8 cellular contexts compared by ENCODE assay signal in the genomic region with DNA sequence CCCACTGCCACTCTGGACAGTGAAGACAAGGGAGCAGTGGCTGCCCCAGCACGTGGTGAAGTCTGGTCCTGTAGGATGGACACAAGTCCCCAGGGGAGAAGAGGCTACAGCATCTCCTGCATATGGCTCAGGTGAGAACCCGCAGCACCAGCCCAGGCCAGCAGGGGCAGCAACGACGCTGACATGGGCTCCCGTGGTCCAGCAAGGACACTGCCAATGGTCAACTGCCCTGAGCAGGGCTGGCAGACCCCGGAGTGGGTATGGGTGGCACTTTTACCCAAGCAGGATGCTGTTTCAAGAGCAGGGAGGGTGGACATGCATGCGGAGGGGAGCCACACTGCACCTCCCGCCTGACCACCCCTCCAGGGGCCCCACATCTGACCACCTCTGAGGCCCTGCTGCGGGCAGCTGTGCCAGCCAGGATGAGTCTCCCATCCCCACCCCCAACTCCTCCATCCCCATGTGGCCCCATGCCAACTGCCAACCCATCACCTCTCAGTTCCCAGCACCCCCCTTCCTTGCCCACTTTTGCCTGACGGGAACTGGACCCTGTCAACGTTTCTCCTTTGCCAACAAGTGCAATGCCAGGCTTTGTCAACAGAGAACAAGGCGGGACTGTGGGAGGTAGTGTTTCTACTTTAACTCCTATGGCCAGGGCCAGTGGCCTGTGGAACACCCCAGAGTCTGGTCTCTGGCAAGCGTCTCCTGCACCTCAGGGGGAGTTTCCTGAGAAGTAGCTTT. TPM values are rescaled to one million over a fixed set of nuclear protein-coding genes. Genes with fewer than 3 reads are reported as not detected.
DNase-seq lines count a peak whose midpoint lies in the region; ATAC-seq and TF ChIP-seq lines count a peak whose summit lies in the region.

No MANE protein-coding gene starts in this region.

- 55% methylated on average over 13 of the region's 13 CpGs for WGBS in prostate gland

- ATAC-seq in stimulated activated naive CD8-positive, alpha-beta T cell treated with anti-CD3 and anti-CD28 coated beads, Interleukin-15, Interleukin-2, amounts not matched to agents 100 U/mL and 50 U/mL, for 24 hours = no peak
- ATAC-seq in GM19035 (IDR thresholded peaks at IDR 0.05; ENCODE audit: unreplicated experiment) = no peak

- peaks cover 2% of the 10 kb centered on the region for H3K27me3 Mint-ChIP-seq in HFFc6 (ENCODE audit: insufficient read depth)
- H3K27me3 Mint-ChIP-seq in activated naive CD4-positive, alpha-beta T cell treated with anti-CD3 and anti-CD28 coated beads for 36 hours (ENCODE audit: low read depth) = no peaks in the 10 kb centered on the region

- H3K27ac Mint-ChIP-seq in HFFc6 = no peak overlapping the region
- H3K27ac Mint-ChIP-seq in activated naive CD4-positive, alpha-beta T cell treated with anti-CD3 and anti-CD28 coated beads for 36 hours = no peak overlapping the region

- CTCF ChIA-PET in activated naive CD4-positive, alpha-beta T cell treated with anti-CD3 and anti-CD28 coated beads for 36 hours (lab: Charles Lee) = interaction anchor here (0.9 to 7.1 kb wide), 14 partner anchors 8 to 339 kb away, joined by 3 to 129 read pairs (median 6); partner anchors contain the start of genes FAAP20, MORN1 and RER1

- intact Hi-C loops in activated naive CD4-positive, alpha-beta T cell treated with anti-CD3 and anti-CD28 coated beads for 36 hours (cut with micrococcal nuclease) = loop anchor here (5.0 kb wide), 1 partner anchor 70 kb away; no protein-coding TSS in a partner anchor
- intact Hi-C loops in prostate gland (cut with DNase I) = loop anchor here (5.0 kb wide), 1 partner anchor 70 kb away; no protein-coding TSS in a partner anchor

- no peak overlapping the region for H3K27ac ChIP-seq in right atrium auricular region
- no peak overlapping the region for H3K27ac ChIP-seq in prostate gland

- H3K36me3 ChIP-seq in right atrium auricular region = no peaks in the 10 kb centered on the region
- no peaks in the 10 kb centered on the region for H3K36me3 ChIP-seq in prostate gland

- no peaks in the 10 kb centered on the region for H3K4me1 Mint-ChIP-seq in HFFc6 (ENCODE audit: low read depth)
- H3K4me1 Mint-ChIP-seq in activated naive CD4-positive, alpha-beta T cell treated with anti-CD3 and anti-CD28 coated beads for 36 hours (ENCODE audit: low read depth) = no peaks in the 10 kb centered on the region

- no peak for TF ChIP-seq POLR2A in prostate gland (IDR thresholded peaks at IDR 0.05)

- H3K4me3 ChIP-seq in right atrium auricular region (no peak overlapping the region), prostate gland (no peak overlapping the region)

- no peak overlapping the region for H3K4me3 Mint-ChIP-seq in HFFc6
- no peak overlapping the region for H3K4me3 Mint-ChIP-seq in activated naive CD4-positive, alpha-beta T cell treated with anti-CD3 and anti-CD28 coated beads for 36 hours

- H3K36me3 Mint-ChIP-seq in HFFc6 (ENCODE audit: low read depth) = no peaks in the 10 kb centered on the region
- peaks cover 5% of the 10 kb centered on the region for H3K36me3 Mint-ChIP-seq in activated naive CD4-positive, alpha-beta T cell treated with anti-CD3 and anti-CD28 coated beads for 36 hours (ENCODE audit: low read depth)

- peak; percentile 61 for DNase-seq in COLO668 (lab: John Stamatoyannopoulos, UW; ENCODE audit: unreplicated experiment)
- DNase-seq in HFFc6 = peak; percentile 37
- DNase-seq in activated naive CD4-positive, alpha-beta T cell treated with anti-CD3 and anti-CD28 coated beads for 36 hours = peak; percentile 50
- DNase-seq in right atrium auricular region (ENCODE audit: low spot score) = no peak
- peak; percentile 53 for DNase-seq in stimulated activated naive CD8-positive, alpha-beta T cell treated with anti-CD3 and anti-CD28 coated beads, Interleukin-15, Interleukin-2, amounts not matched to agents 100 U/mL and 50 U/mL, for 24 hours
- DNase-seq in MV-4-11 (lab: John Stamatoyannopoulos, UW) = no peak
- no peak for DNase-seq in prostate gland (ENCODE audit: low spot score)

- peak; percentile 67 for TF ChIP-seq CTCF in HFFc6 (IDR thresholded peaks at IDR 0.05)
- TF ChIP-seq CTCF in right atrium auricular region (IDR thresholded peaks at IDR 0.05) = peak; percentile 4 to 36
- peak in 2 of 4 experiments; percentile 50 to 60 for TF ChIP-seq CTCF in prostate gland (IDR thresholded peaks at IDR 0.05)

- H3K9me3 ChIP-seq in right atrium auricular region (no peaks in the 10 kb centered on the region), prostate gland (no peaks in the 10 kb centered on the region)

- peaks cover 0 to 14% of the 10 kb centered on the region in 2 donors for H3K4me1 ChIP-seq in right atrium auricular region
- H3K4me1 ChIP-seq in prostate gland (replicated peaks) = no peaks in the 10 kb centered on the region

- no peaks in the 10 kb centered on the region for H3K27me3 ChIP-seq in right atrium auricular region
- H3K27me3 ChIP-seq in prostate gland (replicated peaks; ENCODE audit: insufficient read depth) = no peaks in the 10 kb centered on the region

- no peaks in the 10 kb centered on the region for H3K9me3 Mint-ChIP-seq in HFFc6
- no peaks in the 10 kb centered on the region for H3K9me3 Mint-ChIP-seq in activated naive CD4-positive, alpha-beta T cell treated with anti-CD3 and anti-CD28 coated beads for 36 hours

RNA-seq across cellular contexts. Expression of gene MORN1, which starts 8.6 kb away (rescaled TPM):
- 1 to 10 TPM; 5.3 to 8.9 (median 6.9) TPM for total RNA-seq in HFFc6 (2021; fragmentation: NEBNext Ultra II Directional; extraction: Animal tissue kit (Norgen Biotek cat#: 25700))
- total RNA-seq in activated naive CD4-positive, alpha-beta T cell treated with anti-CD3 and anti-CD28 coated beads for 36 hours = 1 to 10 TPM; 3.2 to 4.9 TPM
- total RNA-seq in right atrium auricular region (1 to 10 TPM; 2.2 to 3.8 TPM), prostate gland (10 to 100 TPM; 18.6 to 21.0 TPM)

RNA-seq across cellular contexts. Expression of gene RER1, which starts 8.8 kb away (rescaled TPM):
- total RNA-seq in HFFc6 (2021; fragmentation: NEBNext Ultra II Directional; extraction: Animal tissue kit (Norgen Biotek cat#: 25700)) = 100 to 1,000 TPM; 254 to 303 (median 283) TPM
- 100 to 1,000 TPM; 115 to 124 TPM for total RNA-seq in activated naive CD4-positive, alpha-beta T cell treated with anti-CD3 and anti-CD28 coated beads for 36 hours
- 10 to 100 TPM; 38.8 to 47.2 TPM for total RNA-seq in right atrium auricular region
- total RNA-seq in prostate gland = 10 to 100 TPM; 86.1 to 97.0 TPM

RNA-seq across cellular contexts. Expression of gene PEX10, which starts 29.6 kb away (rescaled TPM):
- 10 to 100 TPM; 25.4 to 29.8 (median 26.4) TPM for total RNA-seq in HFFc6 (2021; fragmentation: NEBNext Ultra II Directional; extraction: Animal tissue kit (Norgen Biotek cat#: 25700))
- total RNA-seq in activated naive CD4-positive, alpha-beta T cell treated with anti-CD3 and anti-CD28 coated beads for 36 hours = 1 to 10 TPM; 8.6 to 9.1 TPM
- 10 to 100 TPM; 16.2 to 17.4 TPM for total RNA-seq in right atrium auricular region
- total RNA-seq in prostate gland = 10 to 100 TPM; 38.3 to 49.9 TPM

Comparison
In these comparisons a context has a peak if more than half of its experiments do, and no peak if none do; other contexts are left out.
1. DNase-seq: peak in COLO668 (single experiment), HFFc6 (single experiment), activated naive CD4-positive, alpha-beta T cell treated with anti-CD3 and anti-CD28 coated beads for 36 hours (single experiment) and stimulated activated naive CD8-positive, alpha-beta T cell treated with anti-CD3 and anti-CD28 coated beads, Interleukin-15, Interleukin-2, amounts not matched to agents 100 U/mL and 50 U/mL, for 24 hours (single experiment); none in right atrium auricular region (single experiment), MV-4-11 (single experiment) and prostate gland (single experiment).